Comparison of ENCODE assay signal across 13 cellular contexts in the genomic region with DNA sequence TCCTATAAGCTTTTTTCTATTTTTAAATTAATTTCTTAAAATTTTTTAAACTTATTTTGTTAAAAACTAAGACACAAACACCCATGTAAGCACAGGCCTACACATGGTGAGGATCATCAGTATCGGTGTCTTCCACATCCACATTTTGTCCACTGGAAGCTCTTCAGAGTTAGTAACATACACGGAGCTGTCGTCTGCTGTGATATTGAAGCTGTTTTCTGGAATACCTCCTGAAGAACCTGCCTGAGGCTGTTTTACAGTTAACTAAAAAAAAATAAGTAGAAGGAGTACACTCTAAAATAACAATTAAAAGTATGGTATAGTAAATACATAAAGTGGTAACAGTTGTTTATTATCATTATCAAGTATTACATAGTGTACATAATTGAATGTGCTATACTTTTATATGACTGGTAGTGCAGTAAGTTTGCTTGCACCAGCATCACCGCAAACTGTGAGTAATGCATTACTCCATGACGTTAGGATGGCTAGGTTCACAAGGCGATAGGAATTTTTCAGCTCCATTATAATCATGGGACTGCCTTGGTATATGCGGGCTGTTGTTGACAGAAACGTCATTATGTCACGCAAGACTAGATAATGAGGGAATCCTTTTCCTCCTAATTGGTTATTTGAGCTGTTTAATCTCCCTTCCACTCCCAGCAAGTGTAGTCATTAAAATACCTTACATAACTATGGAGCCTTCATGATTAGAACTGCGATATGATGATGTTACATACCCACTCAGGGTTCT. TPM values are rescaled to one million over a fixed set of nuclear protein-coding genes. Genes with fewer than 3 reads are reported as not detected.
DNase-seq lines count a peak whose midpoint lies in the region; ATAC-seq and TF ChIP-seq lines count a peak whose summit lies in the region.
"Had no signal": no experiment of that assay in that cellular context is flagged by ENCODE, and none has a peak within 500 bp of the region (broad histone marks: within the 10 kb centered on the region; RNA-seq: fewer than 3 reads in every experiment).

No MANE protein-coding gene starts in this region.

- H3K4me2 ChIP-seq in SK-N-SH (no peak overlapping the region), PC-3 (ENCODE audit: low read length) (peak overlapping the region; percentile 84), fibroblast of lung (ENCODE audit: extremely low read depth, insufficient read depth, low read length) (no peak overlapping the region)
- H3K4me2 ChIP-seq: BLaER1 had no signal

- 76% methylated on average over 10 of the region's 10 CpGs for WGBS in SK-N-SH (ENCODE audit: low lambda C conversion rate)

- CTCF ChIA-PET in SK-N-SH (lab: Yijun Ruan, JAX), result interaction anchor here (0.9 to 1.5 kb wide), 5 partner anchors 11 to 720 kb away, joined by 3 to 4 read pairs (median 3); no protein-coding TSS in a partner anchor
- CTCF ChIA-PET in PC-3 (lab: Charles Lee), result no interaction called here

- no peaks in the 10 kb centered on the region for H3K9me2 ChIP-seq in SK-N-SH
- H3K9me2 ChIP-seq in PC-3 (replicated peaks; ENCODE audit: low read length), result no peaks in the 10 kb centered on the region

- H3K36me3 ChIP-seq in SK-N-SH (replicated peaks in 1 of 2; ENCODE audit: control insufficient read depth in 1 of 2, insufficient read depth in 2 of 2, low read length in 1 of 2), result no peaks in the 10 kb centered on the region
- H3K36me3 ChIP-seq in PC-3 (ENCODE audit: low read depth, low read length), result no peaks in the 10 kb centered on the region
- H3K36me3 ChIP-seq in fibroblast of lung (ENCODE audit: control insufficient read depth, insufficient read depth, low read length), result no peaks in the 10 kb centered on the region
- H3K36me3 ChIP-seq: BLaER1, Peyer's patch, upper lobe of left lung had no signal

- DNase-seq in SK-N-SH (no peak), PC-3 (peak; percentile 87), fibroblast of lung (ENCODE audit: low read depth in 2 of 2) (peak; percentile 87 to 94), retinal pigment epithelial cell (ENCODE audit: low read depth) (peak; percentile 92)
- DNase-seq in central memory CD4-positive, alpha-beta T cell, result no peak
- DNase-seq: activated CD8-positive, alpha-beta memory T cell treated with anti-CD3 and anti-CD28 coated beads, Interleukin-2, amount 50 U/mL, for 4 hours; naive B cell had no signal

- no peak for TF ChIP-seq RAD21 in SK-N-SH (IDR thresholded peaks at IDR 0.05; ENCODE audit: low read length)

- ATAC-seq in SK-N-SH treated with all-trans-retinoic acid at 6 μM for 48 hours, result no peak
- peak; percentile 34 for ATAC-seq in PC-3
- no peak for ATAC-seq in GM18505 (IDR thresholded peaks at IDR 0.05; ENCODE audit: unreplicated experiment)
- no peak for ATAC-seq in HG03469 (IDR thresholded peaks at IDR 0.05; ENCODE audit: unreplicated experiment)

- TF ChIP-seq CTCF in SK-N-SH (IDR thresholded peaks at IDR 0.05), result no peak
- no peak for TF ChIP-seq CTCF in PC-3 (conservative IDR thresholded peaks at IDR 0.05; ENCODE audit: low read depth, low read length)
- TF ChIP-seq CTCF in fibroblast of lung (conservative IDR thresholded peaks at IDR 0.05 in 1 of 2, IDR thresholded peaks at IDR 0.05 in 1 of 2; ENCODE audit: low read depth in 1 of 2, low read length in 2 of 2), result no peak
- TF ChIP-seq CTCF in retinal pigment epithelial cell (conservative IDR thresholded peaks at IDR 0.05; ENCODE audit: low read depth, low read length), result no peak

- H3K4me3 ChIP-seq in SK-N-SH (ENCODE audit: low read depth in 2 of 2, low read length in 1 of 2), result no peak overlapping the region
- H3K4me3 ChIP-seq in PC-3 (ENCODE audit: low read length), result peak overlapping the region; percentile 50; the same call in 1 of the 2 replicates
- H3K4me3 ChIP-seq in fibroblast of lung (replicated peaks in 1 of 4; ENCODE audit: control extremely low read depth in 1 of 4, insufficient read depth in 1 of 4, low read depth in 3 of 4, low read length in 4 of 4), result no peak overlapping the region
- H3K4me3 ChIP-seq in retinal pigment epithelial cell (ENCODE audit: low read length), result no peak overlapping the region
- H3K4me3 ChIP-seq: BLaER1, Peyer's patch, upper lobe of left lung had no signal

- H3K79me2 ChIP-seq in SK-N-SH (ENCODE audit: insufficient read depth) (no peaks in the 10 kb centered on the region), PC-3 (ENCODE audit: low read length) (no peaks in the 10 kb centered on the region), fibroblast of lung (ENCODE audit: control insufficient read depth, insufficient read depth, low read length) (no peaks in the 10 kb centered on the region)

- H3K27me3 ChIP-seq in SK-N-SH (ENCODE audit: insufficient read depth) (no peaks in the 10 kb centered on the region), PC-3 (ENCODE audit: low read length) (no peaks in the 10 kb centered on the region), fibroblast of lung (ENCODE audit: control insufficient read depth, insufficient read depth, low read length) (no peaks in the 10 kb centered on the region)
- H3K27me3 ChIP-seq: BLaER1, Peyer's patch, upper lobe of left lung had no signal

- H3K27ac ChIP-seq in SK-N-SH (ENCODE audit: low read depth in 2 of 2, low read length in 1 of 2), result no peak overlapping the region
- H3K27ac ChIP-seq in PC-3 (ENCODE audit: low read length), result peak overlapping the region; percentile 98
- peak overlapping the region; percentile 33 for H3K27ac ChIP-seq in fibroblast of lung (ENCODE audit: insufficient read depth, low read length)
- H3K27ac ChIP-seq: BLaER1, Peyer's patch, upper lobe of left lung had no signal

- intact Hi-C loops in PC-3 (cut with micrococcal nuclease), result loop anchor here (2.0 kb wide), 1 partner anchor 15 kb away; no protein-coding TSS in a partner anchor

- H2AFZ ChIP-seq in SK-N-SH (ENCODE audit: low read depth) (no peak overlapping the region), PC-3 (ENCODE audit: low read length) (peak overlapping the region; percentile 52; the same call in 1 of the 2 replicates), fibroblast of lung (ENCODE audit: low read length) (no peak overlapping the region)

- POLR2A ChIA-PET in SK-N-SH (lab: Yijun Ruan, JAX), result interaction anchor here (0.6 kb wide), 1 partner anchor 26 kb away, joined by 3 read pairs; no protein-coding TSS in a partner anchor
- POLR2A ChIA-PET in PC-3 (lab: Charles Lee; ENCODE audit: unreplicated experiment), result interaction anchor here (0.9 to 1.1 kb wide), 2 partner anchors 16 to 28 kb away, joined by 3 to 4 read pairs; a partner anchor contains a TSS

- H3F3A ChIP-seq in SK-N-SH (replicated peaks; ENCODE audit: insufficient read depth) (no peaks in the 10 kb centered on the region), PC-3 (ENCODE audit: low read length, unreplicated experiment) (peaks cover 14% of the 10 kb centered on the region)

- no peak for TF ChIP-seq EP300 in SK-N-SH (IDR thresholded peaks at IDR 0.05; ENCODE audit: borderline replicate concordance in 1 of 2, low read depth in 1 of 2, low read length in 1 of 2)

- BruUV-seq in PC-3 (replicated peaks; lab: Mats Ljungman, UMichigan), result no TSS peak

- H3K9ac ChIP-seq in SK-N-SH (no peak overlapping the region), PC-3 (ENCODE audit: low read length) (peak overlapping the region; percentile 80), fibroblast of lung (ENCODE audit: insufficient read depth, low read length) (no peak overlapping the region)
- H3K9ac ChIP-seq: BLaER1 had no signal

- H3K9me3 ChIP-seq in SK-N-SH, result no peaks in the 10 kb centered on the region
- no peaks in the 10 kb centered on the region for H3K9me3 ChIP-seq in PC-3 (ENCODE audit: low read length)
- H3K9me3 ChIP-seq in fibroblast of lung (ENCODE audit: control insufficient read depth, insufficient read depth, low read depth, low read length), result no peaks in the 10 kb centered on the region
- H3K9me3 ChIP-seq: BLaER1, Peyer's patch, upper lobe of left lung had no signal

- no peaks in the 10 kb centered on the region for H4K20me1 ChIP-seq in SK-N-SH (ENCODE audit: insufficient read depth)
- H4K20me1 ChIP-seq in PC-3 (ENCODE audit: low read length), result no peaks in the 10 kb centered on the region
- no peaks in the 10 kb centered on the region for H4K20me1 ChIP-seq in fibroblast of lung (ENCODE audit: control insufficient read depth, extremely low read depth, insufficient read depth, low read length)
- H4K20me1 ChIP-seq: BLaER1 had no signal

- H3K4me1 ChIP-seq in SK-N-SH (ENCODE audit: control insufficient read depth in 1 of 2, insufficient read depth in 2 of 2, low read depth in 1 of 2, low read length in 1 of 2), result peaks cover 2 to 17% of the 10 kb centered on the region in 2 experiments; a peak in 3 of 4 replicates
- peaks cover 64% of the 10 kb centered on the region for H3K4me1 ChIP-seq in PC-3 (ENCODE audit: insufficient read depth, low read length)
- peaks cover 2% of the 10 kb centered on the region for H3K4me1 ChIP-seq in fibroblast of lung (ENCODE audit: control insufficient read depth, extremely low read depth, insufficient read depth, low read length)
- H3K4me1 ChIP-seq: Peyer's patch had no signal

- TF ChIP-seq POLR2A in GM18505 (IDR thresholded peaks at IDR 0.05; ENCODE audit: borderline replicate concordance, extremely low read depth, insufficient read depth, insufficient read length), result no peak

TF ChIP-seq in SK-N-SH, 30 proteins besides CTCF, POLR2A, EP300 and RAD21 (continues in another document):
- TF ChIP-seq EZH2phosphoT487 (IDR thresholded peaks at IDR 0.05; ENCODE audit: borderline replicate concordance, low read depth), result no peak
- TF ChIP-seq YY1 (IDR thresholded peaks at IDR 0.05; ENCODE audit: low read depth), result no peak

RNA-seq across cellular contexts. Expression of a gene that starts 17.5 kb away (rescaled TPM):
- polyA plus RNA-seq in SK-N-SH (2012; rRNA removed) (0.83 and 1.2 TPM in 2 replicates), fibroblast of lung (0.49 and 0.54 TPM in 2 replicates)
- 0.86 and 1.0 TPM in 2 replicates for polyA plus RNA-seq in SK-N-SH (2012; cell fraction: cytosol; rRNA removed)
- 0.51 and 0.54 TPM in 2 replicates for polyA plus RNA-seq in SK-N-SH (2012; cell fraction: nucleus; rRNA removed)
- total RNA-seq in PC-3 (2014; rRNA removed) (0.15 and 0.23 TPM in 2 replicates), fibroblast of lung (0.51 and 0.66 TPM in 2 replicates)
- 0.51 and 0.65 TPM in 2 replicates for polyA plus RNA-seq in fibroblast of lung (2012)
- polyA minus RNA-seq in fibroblast of lung (ENCODE audit: low replicate concordance), result 2.0 and 3.0 TPM in 2 replicates

RNA-seq across cellular contexts. Expression of a gene that starts 17.6 kb away (rescaled TPM):
- polyA plus RNA-seq in SK-N-SH (2012; rRNA removed), result 12.8 and 13.1 TPM in 2 replicates
- 15.4 and 25.8 TPM in 2 replicates for polyA plus RNA-seq in SK-N-SH (2012; cell fraction: cytosol; rRNA removed)
- 8.4 and 14.2 TPM in 2 replicates for polyA plus RNA-seq in SK-N-SH (2012; cell fraction: nucleus; rRNA removed)
- total RNA-seq in PC-3 (2014; rRNA removed), result 7.8 and 18.5 TPM in 2 replicates
- total RNA-seq in fibroblast of lung, result 200 and 222 TPM in 2 replicates
- polyA plus RNA-seq in fibroblast of lung, result 50.9 and 60.2 TPM in 2 replicates
- polyA plus RNA-seq in fibroblast of lung (2012), result 50.8 and 60.8 TPM in 2 replicates
- 5.8 and 32.6 TPM in 2 replicates for polyA minus RNA-seq in fibroblast of lung (ENCODE audit: low replicate concordance)

RNA-seq across cellular contexts. Expression of a gene that starts 27.8 kb away (rescaled TPM):
- polyA plus RNA-seq in SK-N-SH (2012; rRNA removed) (13.5 and 21.0 TPM in 2 replicates), fibroblast of lung (34.9 and 49.0 TPM in 2 replicates)
- polyA plus RNA-seq in SK-N-SH (2012; cell fraction: cytosol; rRNA removed), result 26.3 and 34.2 TPM in 2 replicates
- 4.0 and 16.5 TPM in 2 replicates for polyA plus RNA-seq in SK-N-SH (2012; cell fraction: nucleus; rRNA removed)
- total RNA-seq in PC-3 (2014; rRNA removed) (14.9 and 15.7 TPM in 2 replicates), fibroblast of lung (32.1 and 34.7 TPM in 2 replicates)
- polyA plus RNA-seq in fibroblast of lung (2012), result 19.3 and 30.4 TPM in 2 replicates
- 2.4 and 5.6 TPM in 2 replicates for polyA minus RNA-seq in fibroblast of lung (ENCODE audit: low replicate concordance)

Comparison
In these comparisons a context has a peak if more than half of its experiments do, and no peak if none do; other contexts are left out.
1. DNase-seq: peak in PC-3 (single experiment), fibroblast of lung (2 of 2) and retinal pigment epithelial cell (single experiment); none in SK-N-SH (single experiment) and central memory CD4-positive, alpha-beta T cell (single experiment).
2. H3K27ac ChIP-seq: peak in PC-3 (single experiment) and fibroblast of lung (single experiment); none in SK-N-SH (0 of 2).
3. RNA of a gene that starts 17.6 kb away (total RNA-seq): 200 to 222 TPM in fibroblast of lung; 7.8 to 18.5 TPM in PC-3; every median in the first group is over 10 times any median in the second.